In genomic region chr11:102429691-102430090, GRCh38 we compare ENCODE assay signal across 12 cellular contexts. TPM values are rescaled to one million over a fixed set of nuclear protein-coding genes. Genes with fewer than 3 reads are reported as not detected.
DNase-seq lines count a peak whose midpoint lies in the region; ATAC-seq and TF ChIP-seq lines count a peak whose summit lies in the region.
"Had no signal": no experiment of that assay in that cellular context is flagged by ENCODE, and none has a peak within 500 bp of the region (broad histone marks: within the 10 kb centered on the region; RNA-seq: fewer than 3 reads in every experiment).

No MANE protein-coding gene starts in this region.

- no peaks in the 10 kb centered on the region for H3K27me3 ChIP-seq in IMR-90 (ENCODE audit: control insufficient read depth, insufficient read depth, low read length)
- H3K27me3 ChIP-seq in thyroid gland, result no peaks in the 10 kb centered on the region
- H3K27me3 ChIP-seq: cardiac muscle cell had no signal

- H3K27ac ChIP-seq in IMR-90 (ENCODE audit: insufficient read depth, low read length) (no peak overlapping the region), cingulate gyrus (ENCODE audit: low read depth, low read length) (peak overlapping the region; percentile 67), thyroid gland (peak overlapping the region in 2 of 3 donors; percentile 19 to 20)
- H3K27ac ChIP-seq: cardiac muscle cell had no signal

- CTCF ChIA-PET in IMR-90 (lab: Yijun Ruan, JAX), result no interaction called here

- peaks cover 18% of the 10 kb centered on the region for H4K20me1 ChIP-seq in IMR-90 (ENCODE audit: insufficient read depth, low read length)

- intact Hi-C loops in IMR-90 (cut with micrococcal nuclease), result no loop called here
- intact Hi-C loops in thyroid gland (cut with DNase I), result no loop called here
- intact Hi-C loops in Right ventricle myocardium superior (cut with DNase I), result no loop called here

- no TSS peak for BruUV-seq in IMR-90 (replicated peaks; lab: Mats Ljungman, UMichigan)

- H4K8ac ChIP-seq in IMR-90 (ENCODE audit: low read depth in 2 of 2, low read length in 2 of 2), result no peak overlapping the region

- no peak overlapping the region for H2AK9ac ChIP-seq in IMR-90 (replicated peaks; ENCODE audit: low read depth, low read length, poor library complexity)

- dilution Hi-C loops in IMR-90 (cut with HindIII; ENCODE audit: low sequenced_read_pairs, unreplicated experiment), result no loop called here

- WGBS in IMR-90 (ENCODE audit: extremely low coverage in 2 of 2, insufficient read length in 1 of 2), 2 experiments, result 86% methylated on average over 1 of the region's 4 CpGs; no CpG with 5 or more reads in 1 of the 2 experiments
- 80 to 84% methylated on average over 4 of the region's 4 CpGs for WGBS in thyroid gland, 2 donors

- peaks cover 39% of the 10 kb centered on the region for H3K36me3 Mint-ChIP-seq in activated naive CD4-positive, alpha-beta T cell treated with anti-CD3 and anti-CD28 coated beads, Interleukin-2, amount 50 U/mL, for 24 hours

- peak overlapping the region; percentile 94 for H3K27ac Mint-ChIP-seq in activated naive CD4-positive, alpha-beta T cell treated with anti-CD3 and anti-CD28 coated beads, Interleukin-2, amount 50 U/mL, for 24 hours

- no peak overlapping the region for H2BK15ac ChIP-seq in IMR-90 (ENCODE audit: low read depth, low read length)

- no peak overlapping the region for H3K4me2 ChIP-seq in IMR-90 (ENCODE audit: low read depth, low read length)

- peak overlapping the region; percentile 3; the same call in 1 of the 2 replicates for H3K4ac ChIP-seq in IMR-90 (ENCODE audit: low read depth, low read length)

- H3K9me3 ChIP-seq in IMR-90 (ENCODE audit: control insufficient read depth, insufficient read depth, low read length), result peaks cover 2% of the 10 kb centered on the region; the same call in 1 of the 2 replicates
- H3K9me3 ChIP-seq in thyroid gland, result no peaks in the 10 kb centered on the region

- H3K36me3 ChIP-seq in IMR-90 (ENCODE audit: control insufficient read depth, insufficient read depth, low read length), result peaks cover 1% of the 10 kb centered on the region; the same call in 1 of the 2 replicates
- peaks cover 0 to 3% of the 10 kb centered on the region in 2 donors for H3K36me3 ChIP-seq in thyroid gland
- H3K36me3 ChIP-seq: cardiac muscle cell had no signal

- peaks cover 32 to 69% of the 10 kb centered on the region in 2 experiments for H3K79me1 ChIP-seq in IMR-90 (ENCODE audit: low read depth in 1 of 2, low read length in 2 of 2)

- H2AFZ ChIP-seq in IMR-90 (replicated peaks; ENCODE audit: low read length, poor library complexity), result no peak overlapping the region

- TF ChIP-seq RAD21 in IMR-90 (IDR thresholded peaks at IDR 0.05; ENCODE audit: low read length), result no peak

- H4K5ac ChIP-seq in IMR-90 (ENCODE audit: low read depth, low read length), result no peak overlapping the region

- no peak overlapping the region for H2AK5ac ChIP-seq in IMR-90 (ENCODE audit: low read depth, low read length)

- H2BK120ac ChIP-seq in IMR-90 (ENCODE audit: low read depth, low read length), result no peak overlapping the region

- in situ Hi-C loops in IMR-90 (cut with MboI; ENCODE audit: low sequenced_read_pairs), result no loop called here

- H3K14ac ChIP-seq in IMR-90 (replicated peaks; ENCODE audit: low read depth, low read length), result peak overlapping the region; percentile 37

- DNase-seq in activated naive CD4-positive, alpha-beta T cell treated with anti-CD3 and anti-CD28 coated beads, Interleukin-2, amount 50 U/mL, for 16 hours, result no peak
- DNase-seq in IMR-90 (no peak), thyroid gland (no peak), Right ventricle myocardium superior (no peak), GDM1 (lab: John Stamatoyannopoulos, UW) (no peak)
- DNase-seq: HCEC 1CT, NCI-H1694, right cardiac atrium had no signal

- H3K23ac ChIP-seq in IMR-90 (ENCODE audit: low read depth, low read length), result peak overlapping the region; percentile 33; the same call in 1 of the 2 replicates

- peak overlapping the region; percentile 43 for H3K4me3 Mint-ChIP-seq in activated naive CD4-positive, alpha-beta T cell treated with anti-CD3 and anti-CD28 coated beads, Interleukin-2, amount 50 U/mL, for 24 hours

- TF ChIP-seq CTCF in IMR-90 (conservative IDR thresholded peaks at IDR 0.05; ENCODE audit: low read depth, low read length) (no peak), thyroid gland (IDR thresholded peaks at IDR 0.05) (no peak)

- H3K9ac ChIP-seq in IMR-90 (ENCODE audit: low read depth, low read length), result no peak overlapping the region

- no peak for TF ChIP-seq POLR2A in IMR-90 (IDR thresholded peaks at IDR 0.05; ENCODE audit: low read depth, low read length)
- no peak for TF ChIP-seq POLR2A in thyroid gland (IDR thresholded peaks at IDR 0.05)

- ATAC-seq in IMR-90 (ENCODE audit: low read depth), result peak; percentile 49
- no peak for ATAC-seq in Right ventricle myocardium superior (ENCODE audit: poor library complexity)
- ATAC-seq in GM21390 (IDR thresholded peaks at IDR 0.05; ENCODE audit: unreplicated experiment), result no peak
- ATAC-seq: right cardiac atrium had no signal

- H3K4me3 ChIP-seq in IMR-90 (ENCODE audit: insufficient read depth, low read depth, low read length) (no peak overlapping the region), thyroid gland (replicated peaks in 1 of 3) (no peak overlapping the region)
- H3K4me3 ChIP-seq: cardiac muscle cell had no signal

- H3K56ac ChIP-seq in IMR-90 (ENCODE audit: extremely low read depth, insufficient read depth, low read length), result no peak overlapping the region; the same call in 1 of the 2 replicates

- H2BK20ac ChIP-seq in IMR-90 (ENCODE audit: low read depth, low read length), result no peak overlapping the region

- H4K91ac ChIP-seq in IMR-90 (ENCODE audit: insufficient read depth, low read depth, low read length), result no peak overlapping the region

- H3K9me3 Mint-ChIP-seq in activated naive CD4-positive, alpha-beta T cell treated with anti-CD3 and anti-CD28 coated beads, Interleukin-2, amount 50 U/mL, for 24 hours, result peaks cover 5% of the 10 kb centered on the region

- POLR2A ChIA-PET in IMR-90 (lab: Charles Lee; ENCODE audit: unreplicated experiment), result no interaction called here

- H3K18ac ChIP-seq in IMR-90 (ENCODE audit: low read depth, low read length), result no peak overlapping the region

- H3K4me1 Mint-ChIP-seq in activated naive CD4-positive, alpha-beta T cell treated with anti-CD3 and anti-CD28 coated beads, Interleukin-2, amount 50 U/mL, for 24 hours, result peaks cover 86% of the 10 kb centered on the region

- H3K27me3 Mint-ChIP-seq in activated naive CD4-positive, alpha-beta T cell treated with anti-CD3 and anti-CD28 coated beads, Interleukin-2, amount 50 U/mL, for 24 hours, result no peaks in the 10 kb centered on the region

- no peak overlapping the region for H2BK5ac ChIP-seq in IMR-90 (ENCODE audit: low read depth, low read length, poor library complexity, severe bottlenecking)

- peaks cover 8% of the 10 kb centered on the region for H3K4me1 ChIP-seq in IMR-90 (ENCODE audit: control insufficient read depth, insufficient read depth, low read length)
- peaks cover 43 to 46% of the 10 kb centered on the region in 2 donors for H3K4me1 ChIP-seq in thyroid gland

- peaks cover 17% of the 10 kb centered on the region for H3K9me1 ChIP-seq in IMR-90 (ENCODE audit: insufficient read depth, low read length)

TF ChIP-seq in IMR-90, 13 proteins besides CTCF, POLR2A, EP300 and RAD21:
- TF ChIP-seq RFX5 (IDR thresholded peaks at IDR 0.05; ENCODE audit: low read depth, low read length), result no peak
- TF ChIP-seq BHLHE40 (IDR thresholded peaks at IDR 0.05; ENCODE audit: low read depth, low read length), result no peak
- TF ChIP-seq RCOR1 (IDR thresholded peaks at IDR 0.05; ENCODE audit: insufficient replicate concordance, low read length), result no peak
- no peak for TF ChIP-seq MXI1 (IDR thresholded peaks at IDR 0.05; ENCODE audit: borderline replicate concordance, low read depth, low read length)
- no peak for TF ChIP-seq CEBPB (IDR thresholded peaks at IDR 0.05; ENCODE audit: low read depth, low read length)
- TF ChIP-seq MAZ (IDR thresholded peaks at IDR 0.05; ENCODE audit: borderline replicate concordance, low read depth, low read length), result no peak
- no peak for TF ChIP-seq CHD1 (IDR thresholded peaks at IDR 0.05; ENCODE audit: low read depth, low read length)
- TF ChIP-seq SMC3 (IDR thresholded peaks at IDR 0.05; ENCODE audit: low read depth, low read length), result no peak
- TF ChIP-seq FOS (IDR thresholded peaks at IDR 0.05; ENCODE audit: low read depth, low read length), result no peak
- TF ChIP-seq MAFK (IDR thresholded peaks at IDR 0.05; ENCODE audit: low read depth, low read length), result no peak
- no peak for TF ChIP-seq NFE2L2 (IDR thresholded peaks at IDR 0.05; ENCODE audit: low read depth, low read length)
- TF ChIP-seq, protein P1, sequence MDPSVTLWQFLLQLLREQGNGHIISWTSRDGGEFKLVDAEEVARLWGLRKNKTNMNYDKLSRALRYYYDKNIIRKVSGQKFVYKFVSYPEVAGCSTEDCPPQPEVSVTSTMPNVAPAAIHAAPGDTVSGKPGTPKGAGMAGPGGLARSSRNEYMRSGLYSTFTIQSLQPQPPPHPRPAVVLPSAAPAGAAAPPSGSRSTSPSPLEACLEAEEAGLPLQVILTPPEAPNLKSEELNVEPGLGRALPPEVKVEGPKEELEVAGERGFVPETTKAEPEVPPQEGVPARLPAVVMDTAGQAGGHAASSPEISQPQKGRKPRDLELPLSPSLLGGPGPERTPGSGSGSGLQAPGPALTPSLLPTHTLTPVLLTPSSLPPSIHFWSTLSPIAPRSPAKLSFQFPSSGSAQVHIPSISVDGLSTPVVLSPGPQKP (IDR thresholded peaks at IDR 0.05; ENCODE audit: borderline replicate concordance, low read depth, low read length), result no peak
- TF ChIP-seq, protein P2, sequence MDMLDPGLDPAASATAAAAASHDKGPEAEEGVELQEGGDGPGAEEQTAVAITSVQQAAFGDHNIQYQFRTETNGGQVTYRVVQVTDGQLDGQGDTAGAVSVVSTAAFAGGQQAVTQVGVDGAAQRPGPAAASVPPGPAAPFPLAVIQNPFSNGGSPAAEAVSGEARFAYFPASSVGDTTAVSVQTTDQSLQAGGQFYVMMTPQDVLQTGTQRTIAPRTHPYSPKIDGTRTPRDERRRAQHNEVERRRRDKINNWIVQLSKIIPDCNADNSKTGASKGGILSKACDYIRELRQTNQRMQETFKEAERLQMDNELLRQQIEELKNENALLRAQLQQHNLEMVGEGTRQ (IDR thresholded peaks at IDR 0.05; ENCODE audit: low read depth, low read length), result no peak
TF ChIP-seq in IMR-90: peak in this region for 0.

RNA-seq across cellular contexts. Expression of gene TMEM123, which starts 22.9 kb away (rescaled TPM):
- 127 and 138 TPM in 2 replicates for total RNA-seq in IMR-90 (2012; rRNA removed)
- 96.9 and 191 TPM in 2 replicates for polyA plus RNA-seq in IMR-90 (2012; rRNA removed)
- 27.3 and 34.3 TPM in 2 replicates for polyA plus RNA-seq in IMR-90 (2012; cell fraction: cytosol; rRNA removed)
- polyA plus RNA-seq in IMR-90 (2012; cell fraction: nucleus; rRNA removed; ENCODE audit: low replicate concordance), result 5.9 and 19.4 TPM in 2 replicates
- total RNA-seq in thyroid gland, result 100 to 1,000 TPM; 282 to 506 (median 336) TPM
- total RNA-seq in Right ventricle myocardium superior, result 63.0 TPM
